ENCODE assay signal across 1 cellular context in the genomic region with DNA sequence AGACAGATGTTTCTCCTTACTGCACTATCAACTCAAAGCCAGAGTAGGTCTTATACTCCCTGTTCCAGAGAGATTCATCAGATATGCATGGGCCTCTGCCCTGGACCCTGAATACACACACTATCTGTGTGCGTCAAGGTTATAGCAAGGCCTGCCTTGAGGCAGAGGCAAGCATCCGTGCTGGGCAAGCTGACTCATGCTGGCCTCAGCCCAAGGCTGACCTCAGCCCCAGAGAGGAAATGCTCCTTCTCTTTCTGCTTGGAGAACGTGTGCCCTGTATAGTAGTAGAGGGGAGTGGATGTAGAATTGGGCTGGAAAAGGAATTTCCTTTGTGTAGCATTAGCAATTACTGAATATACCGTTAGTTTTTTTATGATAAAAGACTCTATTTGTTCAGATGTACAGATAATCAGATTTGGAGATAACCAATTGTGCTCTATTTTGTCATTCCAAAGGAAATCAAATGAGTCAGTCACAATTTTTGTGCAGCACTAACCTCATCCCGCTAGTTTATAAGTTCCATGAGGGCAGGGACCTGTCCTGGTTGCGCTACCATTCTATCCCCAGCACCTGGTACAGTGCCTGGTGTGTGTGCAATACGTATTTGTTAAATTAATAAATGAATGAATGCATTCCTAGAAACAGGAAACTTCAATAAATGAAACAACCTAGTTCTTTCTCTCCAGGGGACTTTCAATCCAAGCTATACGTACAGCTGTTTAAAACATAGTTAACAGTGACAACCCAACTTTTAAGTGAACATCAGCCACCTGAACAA.
TF ChIP-seq lines count a peak whose summit lies in the region.

No MANE protein-coding gene starts in this region.

TF ChIP-seq in K562, 482 proteins besides CTCF, POLR2A, EP300 and RAD21 (continued from another document and continues in another):
- TF ChIP-seq MGA (IDR thresholded peaks at IDR 0.05): peak; percentile 58; the same call in 1 of the 2 replicates
- peak; percentile 98 for TF ChIP-seq NFIC (IDR thresholded peaks at IDR 0.05)
- TF ChIP-seq HDAC3 (IDR thresholded peaks at IDR 0.05; ENCODE audit: borderline replicate concordance, partially characterized antibody): peak; percentile 14
- TF ChIP-seq TCFL5 (CRISPR knock-in tag; conservative IDR thresholded peaks at IDR 0.05): no peak
- TF ChIP-seq, protein P1, sequence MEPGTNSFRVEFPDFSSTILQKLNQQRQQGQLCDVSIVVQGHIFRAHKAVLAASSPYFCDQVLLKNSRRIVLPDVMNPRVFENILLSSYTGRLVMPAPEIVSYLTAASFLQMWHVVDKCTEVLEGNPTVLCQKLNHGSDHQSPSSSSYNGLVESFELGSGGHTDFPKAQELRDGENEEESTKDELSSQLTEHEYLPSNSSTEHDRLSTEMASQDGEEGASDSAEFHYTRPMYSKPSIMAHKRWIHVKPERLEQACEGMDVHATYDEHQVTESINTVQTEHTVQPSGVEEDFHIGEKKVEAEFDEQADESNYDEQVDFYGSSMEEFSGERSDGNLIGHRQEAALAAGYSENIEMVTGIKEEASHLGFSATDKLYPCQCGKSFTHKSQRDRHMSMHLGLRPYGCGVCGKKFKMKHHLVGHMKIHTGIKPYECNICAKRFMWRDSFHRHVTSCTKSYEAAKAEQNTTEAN (CRISPR knock-in tag; IDR thresholded peaks at IDR 0.05): 0 out of 2 replicates have a peak, but pooled peaks have one; percentile 28
- peak; percentile 38; the same call in 1 of the 2 replicates for TF ChIP-seq CBX1 (IDR thresholded peaks at IDR 0.05; ENCODE audit: low read depth)
- TF ChIP-seq ZNF830 (CRISPR knock-in tag; IDR thresholded peaks at IDR 0.05): no peak
- TF ChIP-seq, protein P2, sequence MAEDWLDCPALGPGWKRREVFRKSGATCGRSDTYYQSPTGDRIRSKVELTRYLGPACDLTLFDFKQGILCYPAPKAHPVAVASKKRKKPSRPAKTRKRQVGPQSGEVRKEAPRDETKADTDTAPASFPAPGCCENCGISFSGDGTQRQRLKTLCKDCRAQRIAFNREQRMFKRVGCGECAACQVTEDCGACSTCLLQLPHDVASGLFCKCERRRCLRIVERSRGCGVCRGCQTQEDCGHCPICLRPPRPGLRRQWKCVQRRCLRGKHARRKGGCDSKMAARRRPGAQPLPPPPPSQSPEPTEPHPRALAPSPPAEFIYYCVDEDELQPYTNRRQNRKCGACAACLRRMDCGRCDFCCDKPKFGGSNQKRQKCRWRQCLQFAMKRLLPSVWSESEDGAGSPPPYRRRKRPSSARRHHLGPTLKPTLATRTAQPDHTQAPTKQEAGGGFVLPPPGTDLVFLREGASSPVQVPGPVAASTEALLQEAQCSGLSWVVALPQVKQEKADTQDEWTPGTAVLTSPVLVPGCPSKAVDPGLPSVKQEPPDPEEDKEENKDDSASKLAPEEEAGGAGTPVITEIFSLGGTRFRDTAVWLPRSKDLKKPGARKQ (CRISPR knock-in tag; IDR thresholded peaks at IDR 0.05): no peak
- peak; percentile 90; the same call in 1 of the 2 replicates for TF ChIP-seq ZBTB33 (CRISPR knock-in tag; IDR thresholded peaks at IDR 0.05)
- peak; percentile 41 for TF ChIP-seq RBM25 (IDR thresholded peaks at IDR 0.05; ENCODE audit: low read depth, low read length, severe bottlenecking)
- TF ChIP-seq ZNF140 (CRISPR knock-in tag; IDR thresholded peaks at IDR 0.05): no peak
- peak; percentile 98 for TF ChIP-seq CBFA2T3 (IDR thresholded peaks at IDR 0.05)
- TF ChIP-seq RBBP5 (IDR thresholded peaks at IDR 0.05; ENCODE audit: borderline replicate concordance, insufficient read depth, low read length, poor library complexity, severe bottlenecking): peak; percentile 22
- peak; percentile 93 for TF ChIP-seq TCF3 (CRISPR knock-in tag; IDR thresholded peaks at IDR 0.05)
- no peak for TF ChIP-seq PHF8 (IDR thresholded peaks at IDR 0.05; ENCODE audit: borderline replicate concordance, low read length)
- TF ChIP-seq ZEB2 (IDR thresholded peaks at IDR 0.05): peak; percentile 77; the same call in 1 of the 2 replicates
- peak; percentile 62 to 66; a peak in 2 of 4 replicates for TF ChIP-seq FOXK2 (conservative IDR thresholded peaks at IDR 0.05 in 1 of 2, IDR thresholded peaks at IDR 0.05 in 1 of 2; ENCODE audit: low read depth in 2 of 2)
- no peak for TF ChIP-seq ZNF408 (CRISPR knock-in tag; IDR thresholded peaks at IDR 0.05; ENCODE audit: low read depth)
- peak; percentile 63; the same call in 1 of the 2 replicates for TF ChIP-seq SMARCA5 (IDR thresholded peaks at IDR 0.05)
- TF ChIP-seq ZNF354B (CRISPR knock-in tag; IDR thresholded peaks at IDR 0.05): peak; percentile 56
- TF ChIP-seq ZNF217 (CRISPR knock-in tag; IDR thresholded peaks at IDR 0.05): no peak
- peak; percentile 96 for TF ChIP-seq ARID1B (IDR thresholded peaks at IDR 0.05)
- TF ChIP-seq MTA1 (IDR thresholded peaks at IDR 0.05; ENCODE audit: borderline replicate concordance): peak; percentile 85; the same call in 1 of the 2 replicates
- TF ChIP-seq EHMT2 (IDR thresholded peaks at IDR 0.05): peak; percentile 68
- no peak for TF ChIP-seq SIX5 (IDR thresholded peaks at IDR 0.05; ENCODE audit: borderline replicate concordance in 1 of 2, insufficient read depth in 1 of 2, low read depth in 1 of 2, low read length in 2 of 2)
- TF ChIP-seq NEUROD1 (IDR thresholded peaks at IDR 0.05; ENCODE audit: borderline replicate concordance, low read depth, low read length, partially characterized antibody): peak; percentile 69
- no peak for TF ChIP-seq E2F3 (CRISPR knock-in tag; IDR thresholded peaks at IDR 0.05)
- TF ChIP-seq STAT6 (CRISPR knock-in tag; IDR thresholded peaks at IDR 0.05): no peak
- TF ChIP-seq NR2C1 (IDR thresholded peaks at IDR 0.05): no peak
- peak; percentile 37; the same call in 1 of the 2 replicates for TF ChIP-seq NR2C1 (tag; IDR thresholded peaks at IDR 0.05)
- TF ChIP-seq ELF4 (CRISPR knock-in tag; IDR thresholded peaks at IDR 0.05): peak; percentile 52; the same call in 1 of the 2 replicates
- TF ChIP-seq RNF2 (IDR thresholded peaks at IDR 0.05): peak; percentile 78; the same call in 1 of the 2 replicates
- TF ChIP-seq, protein P3, sequence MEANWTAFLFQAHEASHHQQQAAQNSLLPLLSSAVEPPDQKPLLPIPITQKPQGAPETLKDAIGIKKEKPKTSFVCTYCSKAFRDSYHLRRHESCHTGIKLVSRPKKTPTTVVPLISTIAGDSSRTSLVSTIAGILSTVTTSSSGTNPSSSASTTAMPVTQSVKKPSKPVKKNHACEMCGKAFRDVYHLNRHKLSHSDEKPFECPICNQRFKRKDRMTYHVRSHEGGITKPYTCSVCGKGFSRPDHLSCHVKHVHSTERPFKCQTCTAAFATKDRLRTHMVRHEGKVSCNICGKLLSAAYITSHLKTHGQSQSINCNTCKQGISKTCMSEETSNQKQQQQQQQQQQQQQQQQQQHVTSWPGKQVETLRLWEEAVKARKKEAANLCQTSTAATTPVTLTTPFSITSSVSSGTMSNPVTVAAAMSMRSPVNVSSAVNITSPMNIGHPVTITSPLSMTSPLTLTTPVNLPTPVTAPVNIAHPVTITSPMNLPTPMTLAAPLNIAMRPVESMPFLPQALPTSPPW (CRISPR knock-in tag; IDR thresholded peaks at IDR 0.05): peak; percentile 51
- peak; percentile 70 for TF ChIP-seq BHLHE40 (IDR thresholded peaks at IDR 0.05; ENCODE audit: low read length)
- TF ChIP-seq XRCC5 (IDR thresholded peaks at IDR 0.05; ENCODE audit: low read depth, low read length): no peak
- TF ChIP-seq ATF1 (CRISPR knock-in tag; IDR thresholded peaks at IDR 0.05): no peak
- peak; percentile 66 for TF ChIP-seq ATF1 (tag; IDR thresholded peaks at IDR 0.05)
- TF ChIP-seq MAFG (tag; conservative IDR thresholded peaks at IDR 0.05): peak; percentile 82
- TF ChIP-seq HDAC2 (IDR thresholded peaks at IDR 0.05): peak; percentile 92
- peak; percentile 88 for TF ChIP-seq CXXC5 (CRISPR knock-in tag; IDR thresholded peaks at IDR 0.05)
